1 cellular context compared by ENCODE assay signal in the genomic region with DNA sequence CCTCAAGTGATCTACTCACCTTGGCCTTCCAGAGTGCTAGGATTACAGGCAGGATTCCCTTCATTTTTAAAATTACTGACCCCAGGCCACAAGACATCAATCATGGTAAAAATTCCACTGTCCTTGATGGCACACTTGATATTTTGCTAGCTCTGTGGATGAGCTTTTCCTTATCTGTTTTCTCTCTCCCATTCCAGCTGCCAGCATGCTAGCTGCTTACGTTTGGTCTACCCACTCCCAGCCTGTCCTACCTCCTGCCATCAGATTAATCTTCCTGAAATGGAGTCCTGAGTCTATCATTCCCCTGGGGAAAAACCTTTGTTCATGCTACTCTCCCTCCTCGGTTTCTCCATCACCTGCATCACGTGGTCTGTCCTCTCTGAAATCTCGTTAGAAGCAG.
TF ChIP-seq lines count a peak whose summit lies in the region.

No MANE protein-coding gene starts in this region.

TF ChIP-seq in GM23338, 12 proteins besides CTCF, POLR2A, EP300 and RAD21 (continued from another document):
- TF ChIP-seq, protein P1, sequence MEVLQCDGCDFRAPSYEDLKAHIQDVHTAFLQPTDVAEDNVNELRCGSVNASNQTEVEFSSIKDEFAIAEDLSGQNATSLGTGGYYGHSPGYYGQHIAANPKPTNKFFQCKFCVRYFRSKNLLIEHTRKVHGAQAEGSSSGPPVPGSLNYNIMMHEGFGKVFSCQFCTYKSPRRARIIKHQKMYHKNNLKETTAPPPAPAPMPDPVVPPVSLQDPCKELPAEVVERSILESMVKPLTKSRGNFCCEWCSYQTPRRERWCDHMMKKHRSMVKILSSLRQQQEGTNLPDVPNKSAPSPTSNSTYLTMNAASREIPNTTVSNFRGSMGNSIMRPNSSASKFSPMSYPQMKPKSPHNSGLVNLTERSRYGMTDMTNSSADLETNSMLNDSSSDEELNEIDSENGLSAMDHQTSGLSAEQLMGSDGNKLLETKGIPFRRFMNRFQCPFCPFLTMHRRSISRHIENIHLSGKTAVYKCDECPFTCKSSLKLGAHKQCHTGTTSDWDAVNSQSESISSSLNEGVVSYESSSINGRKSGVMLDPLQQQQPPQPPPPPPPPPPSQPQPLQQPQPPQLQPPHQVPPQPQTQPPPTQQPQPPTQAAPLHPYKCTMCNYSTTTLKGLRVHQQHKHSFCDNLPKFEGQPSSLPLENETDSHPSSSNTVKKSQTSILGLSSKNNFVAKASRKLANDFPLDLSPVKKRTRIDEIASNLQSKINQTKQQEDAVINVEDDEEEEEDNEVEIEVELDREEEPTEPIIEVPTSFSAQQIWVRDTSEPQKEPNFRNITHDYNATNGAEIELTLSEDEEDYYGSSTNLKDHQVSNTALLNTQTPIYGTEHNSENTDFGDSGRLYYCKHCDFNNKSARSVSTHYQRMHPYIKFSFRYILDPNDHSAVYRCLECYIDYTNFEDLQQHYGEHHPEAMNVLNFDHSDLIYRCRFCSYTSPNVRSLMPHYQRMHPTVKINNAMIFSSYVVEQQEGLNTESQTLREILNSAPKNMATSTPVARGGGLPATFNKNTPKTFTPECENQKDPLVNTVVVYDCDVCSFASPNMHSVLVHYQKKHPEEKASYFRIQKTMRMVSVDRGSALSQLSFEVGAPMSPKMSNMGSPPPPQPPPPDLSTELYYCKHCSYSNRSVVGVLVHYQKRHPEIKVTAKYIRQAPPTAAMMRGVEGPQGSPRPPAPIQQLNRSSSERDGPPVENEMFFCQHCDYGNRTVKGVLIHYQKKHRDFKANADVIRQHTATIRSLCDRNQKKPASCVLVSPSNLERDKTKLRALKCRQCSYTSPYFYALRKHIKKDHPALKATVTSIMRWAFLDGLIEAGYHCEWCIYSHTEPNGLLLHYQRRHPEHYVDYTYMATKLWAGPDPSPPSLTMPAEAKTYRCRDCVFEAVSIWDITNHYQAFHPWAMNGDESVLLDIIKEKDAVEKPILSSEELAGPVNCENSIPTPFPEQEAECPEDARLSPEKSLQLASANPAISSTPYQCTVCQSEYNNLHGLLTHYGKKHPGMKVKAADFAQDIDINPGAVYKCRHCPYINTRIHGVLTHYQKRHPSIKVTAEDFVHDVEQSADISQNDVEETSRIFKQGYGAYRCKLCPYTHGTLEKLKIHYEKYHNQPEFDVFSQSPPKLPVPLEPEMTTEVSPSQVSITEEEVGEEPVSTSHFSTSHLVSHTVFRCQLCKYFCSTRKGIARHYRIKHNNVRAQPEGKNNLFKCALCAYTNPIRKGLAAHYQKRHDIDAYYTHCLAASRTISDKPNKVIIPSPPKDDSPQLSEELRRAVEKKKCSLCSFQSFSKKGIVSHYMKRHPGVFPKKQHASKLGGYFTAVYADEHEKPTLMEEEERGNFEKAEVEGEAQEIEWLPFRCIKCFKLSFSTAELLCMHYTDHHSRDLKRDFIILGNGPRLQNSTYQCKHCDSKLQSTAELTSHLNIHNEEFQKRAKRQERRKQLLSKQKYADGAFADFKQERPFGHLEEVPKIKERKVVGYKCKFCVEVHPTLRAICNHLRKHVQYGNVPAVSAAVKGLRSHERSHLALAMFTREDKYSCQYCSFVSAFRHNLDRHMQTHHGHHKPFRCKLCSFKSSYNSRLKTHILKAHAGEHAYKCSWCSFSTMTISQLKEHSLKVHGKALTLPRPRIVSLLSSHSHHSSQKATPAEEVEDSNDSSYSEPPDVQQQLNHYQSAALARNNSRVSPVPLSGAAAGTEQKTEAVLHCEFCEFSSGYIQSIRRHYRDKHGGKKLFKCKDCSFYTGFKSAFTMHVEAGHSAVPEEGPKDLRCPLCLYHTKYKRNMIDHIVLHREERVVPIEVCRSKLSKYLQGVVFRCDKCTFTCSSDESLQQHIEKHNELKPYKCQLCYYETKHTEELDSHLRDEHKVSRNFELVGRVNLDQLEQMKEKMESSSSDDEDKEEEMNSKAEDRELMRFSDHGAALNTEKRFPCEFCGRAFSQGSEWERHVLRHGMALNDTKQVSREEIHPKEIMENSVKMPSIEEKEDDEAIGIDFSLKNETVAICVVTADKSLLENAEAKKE (CRISPR knock-in tag; IDR thresholded peaks at IDR 0.05), result no peak
- no peak for TF ChIP-seq NANOG (IDR thresholded peaks at IDR 0.05; ENCODE audit: borderline replicate concordance)
- TF ChIP-seq JUNB (IDR thresholded peaks at IDR 0.05; ENCODE audit: unreplicated experiment), result no peak
- TF ChIP-seq, protein P2, sequence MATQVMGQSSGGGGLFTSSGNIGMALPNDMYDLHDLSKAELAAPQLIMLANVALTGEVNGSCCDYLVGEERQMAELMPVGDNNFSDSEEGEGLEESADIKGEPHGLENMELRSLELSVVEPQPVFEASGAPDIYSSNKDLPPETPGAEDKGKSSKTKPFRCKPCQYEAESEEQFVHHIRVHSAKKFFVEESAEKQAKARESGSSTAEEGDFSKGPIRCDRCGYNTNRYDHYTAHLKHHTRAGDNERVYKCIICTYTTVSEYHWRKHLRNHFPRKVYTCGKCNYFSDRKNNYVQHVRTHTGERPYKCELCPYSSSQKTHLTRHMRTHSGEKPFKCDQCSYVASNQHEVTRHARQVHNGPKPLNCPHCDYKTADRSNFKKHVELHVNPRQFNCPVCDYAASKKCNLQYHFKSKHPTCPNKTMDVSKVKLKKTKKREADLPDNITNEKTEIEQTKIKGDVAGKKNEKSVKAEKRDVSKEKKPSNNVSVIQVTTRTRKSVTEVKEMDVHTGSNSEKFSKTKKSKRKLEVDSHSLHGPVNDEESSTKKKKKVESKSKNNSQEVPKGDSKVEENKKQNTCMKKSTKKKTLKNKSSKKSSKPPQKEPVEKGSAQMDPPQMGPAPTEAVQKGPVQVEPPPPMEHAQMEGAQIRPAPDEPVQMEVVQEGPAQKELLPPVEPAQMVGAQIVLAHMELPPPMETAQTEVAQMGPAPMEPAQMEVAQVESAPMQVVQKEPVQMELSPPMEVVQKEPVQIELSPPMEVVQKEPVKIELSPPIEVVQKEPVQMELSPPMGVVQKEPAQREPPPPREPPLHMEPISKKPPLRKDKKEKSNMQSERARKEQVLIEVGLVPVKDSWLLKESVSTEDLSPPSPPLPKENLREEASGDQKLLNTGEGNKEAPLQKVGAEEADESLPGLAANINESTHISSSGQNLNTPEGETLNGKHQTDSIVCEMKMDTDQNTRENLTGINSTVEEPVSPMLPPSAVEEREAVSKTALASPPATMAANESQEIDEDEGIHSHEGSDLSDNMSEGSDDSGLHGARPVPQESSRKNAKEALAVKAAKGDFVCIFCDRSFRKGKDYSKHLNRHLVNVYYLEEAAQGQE (IDR thresholded peaks at IDR 0.05; ENCODE audit: unreplicated experiment), result no peak
- TF ChIP-seq ZNF331 (CRISPR knock-in tag; IDR thresholded peaks at IDR 0.05; ENCODE audit: low read depth), result no peak
- TF ChIP-seq CREB1 (CRISPR knock-in tag; IDR thresholded peaks at IDR 0.05; ENCODE audit: low read depth), result no peak
